Comparison of ENCODE assay signal across 2 cellular contexts in genomic region chr17:55742272-55743102, GRCh38.
TF ChIP-seq lines count a peak whose summit lies in the region.

No MANE protein-coding gene starts in this region.

TF ChIP-seq in GM12878, 131 proteins besides CTCF, POLR2A, EP300 and RAD21:
- TF ChIP-seq ATF2 (IDR thresholded peaks at IDR 0.05; ENCODE audit: low read length) (0 out of 2 replicates have a peak, but pooled peaks have one; percentile 24), SPI1 (IDR thresholded peaks at IDR 0.05; ENCODE audit: borderline replicate concordance, insufficient read depth, low read depth, low read length) (peak; percentile 83), RCOR1 (conservative IDR thresholded peaks at IDR 0.05; ENCODE audit: low read depth, low read length) (no peak), RUNX3 (IDR thresholded peaks at IDR 0.05; ENCODE audit: low read length) (peak; percentile 45; the same call in 1 of the 2 replicates), ZNF24 (IDR thresholded peaks at IDR 0.05) (0 out of 2 replicates have a peak, but pooled peaks have one; percentile 21), HCFC1 (IDR thresholded peaks at IDR 0.05; ENCODE audit: low read length) (no peak), MTA2 (IDR thresholded peaks at IDR 0.05; ENCODE audit: low read depth) (0 out of 2 replicates have a peak, but pooled peaks have one; percentile 27), IRF4 (IDR thresholded peaks at IDR 0.05; ENCODE audit: low read depth, low read length) (0 out of 2 replicates have a peak, but pooled peaks have one; percentile 23)

TF ChIP-seq in SK-N-SH, 30 proteins besides CTCF, POLR2A, EP300 and RAD21:
- TF ChIP-seq RCOR1 (IDR thresholded peaks at IDR 0.05; ENCODE audit: low read length) (no peak), RXRA (IDR thresholded peaks at IDR 0.05; ENCODE audit: borderline replicate concordance, low read depth) (no peak), YY1 (IDR thresholded peaks at IDR 0.05; ENCODE audit: low read depth) (no peak), FOXJ3 (CRISPR knock-in tag; IDR thresholded peaks at IDR 0.05) (no peak), JUND (IDR thresholded peaks at IDR 0.05) (no peak), IRF3 (IDR thresholded peaks at IDR 0.05; ENCODE audit: low read depth, low read length) (no peak), ZBTB33 (IDR thresholded peaks at IDR 0.05; ENCODE audit: borderline replicate concordance, low read depth) (no peak)
